In genomic region chr9:100322954-100323536, GRCh38 we compare ENCODE assay signal across 9 cellular contexts. TPM values are rescaled to one million over a fixed set of nuclear protein-coding genes. Genes with fewer than 3 reads are reported as not detected.
DNase-seq lines count a peak whose midpoint lies in the region; ATAC-seq and TF ChIP-seq lines count a peak whose summit lies in the region.
"Had no signal": no experiment of that assay in that cellular context is flagged by ENCODE, and none has a peak within 500 bp of the region (broad histone marks: within the 10 kb centered on the region; RNA-seq: fewer than 3 reads in every experiment).

No MANE protein-coding gene starts in this region.

- H3K4me2 ChIP-seq in OCI-LY3 (ENCODE audit: low read length), result no peak overlapping the region

- peaks cover 5% of the 10 kb centered on the region; the same call in 1 of the 2 replicates for H4K20me1 ChIP-seq in OCI-LY3 (ENCODE audit: insufficient read depth, low read length)

- no peak overlapping the region for H3K9ac ChIP-seq in OCI-LY3 (ENCODE audit: low read length)

- peaks cover 19% of the 10 kb centered on the region for H3K79me2 ChIP-seq in OCI-LY3 (ENCODE audit: low read length)

- H3K36me3 ChIP-seq in OCI-LY3 (replicated peaks; ENCODE audit: low read depth, low read length), result peaks cover 49% of the 10 kb centered on the region
- H3K36me3 ChIP-seq in lung (ENCODE audit: control insufficient read depth in 2 of 2, insufficient read depth in 2 of 2, low read length in 2 of 2), result peaks cover 3 to 12% of the 10 kb centered on the region in 2 donors

- no peak overlapping the region for H3K27ac Mint-ChIP-seq in HFFc6
- H3K27ac Mint-ChIP-seq: activated naive CD4-positive, alpha-beta T cell treated with anti-CD3 and anti-CD28 coated beads, Interleukin-2, amount 50 U/mL, for 24 hours had no signal

- H3K4me3 Mint-ChIP-seq in HFFc6, result no peak overlapping the region
- H3K4me3 Mint-ChIP-seq: activated naive CD4-positive, alpha-beta T cell treated with anti-CD3 and anti-CD28 coated beads, Interleukin-2, amount 50 U/mL, for 24 hours had no signal

- DNase-seq in NCI-H524 (lab: John Stamatoyannopoulos, UW), result peak; percentile 31 to 64
- no peak for DNase-seq in NCI-H524 treated with DMSO at 0.1 percent for 48 hours (lab: John Stamatoyannopoulos, UW)
- DNase-seq in HFFc6, result peak; percentile 43
- peak; percentile 61 for DNase-seq in cerebellar cortex (ENCODE audit: low spot score)
- no peak for DNase-seq in lung (ENCODE audit: low spot score)
- no peak for DNase-seq in GF-D8 (lab: John Stamatoyannopoulos, UW)

- H3K4me1 ChIP-seq in OCI-LY3 (ENCODE audit: low read length) (no peaks in the 10 kb centered on the region), lung (ENCODE audit: control insufficient read depth in 2 of 2, insufficient read depth in 2 of 2, low read length in 2 of 2) (peaks cover 0 to 5% of the 10 kb centered on the region in 2 donors)

- WGBS in lung, 2 donors, result 66 to 74% methylated on average over 3 of the region's 3 CpGs

- H3K27ac ChIP-seq in OCI-LY3 (ENCODE audit: low read length) (no peak overlapping the region), lung (ENCODE audit: low read depth in 1 of 2, low read length in 1 of 2) (no peak overlapping the region)

- H3K36me3 Mint-ChIP-seq in HFFc6 (ENCODE audit: low read depth), result peaks cover 4% of the 10 kb centered on the region; the same call in 1 of the 2 replicates

- no peaks in the 10 kb centered on the region for H3K27me3 Mint-ChIP-seq in HFFc6 (ENCODE audit: insufficient read depth)
- H3K27me3 Mint-ChIP-seq: activated naive CD4-positive, alpha-beta T cell treated with anti-CD3 and anti-CD28 coated beads, Interleukin-2, amount 50 U/mL, for 24 hours had no signal

- H3K9me3 ChIP-seq in OCI-LY3 (ENCODE audit: insufficient read depth, low read length), result no peaks in the 10 kb centered on the region
- no peaks in the 10 kb centered on the region for H3K9me3 ChIP-seq in lung (ENCODE audit: control insufficient read depth in 2 of 2, insufficient read depth in 1 of 2, low read length in 1 of 2)

- ATAC-seq in lung (ENCODE audit: insufficient read depth, low FRiP score) (no peak), HG02623 (IDR thresholded peaks at IDR 0.05; ENCODE audit: unreplicated experiment) (no peak)

- H3K4me1 Mint-ChIP-seq in HFFc6 (ENCODE audit: low read depth), result peaks cover 14% of the 10 kb centered on the region

- no peak overlapping the region for H3K4me3 ChIP-seq in OCI-LY3 (ENCODE audit: low read length)
- no peak overlapping the region for H3K4me3 ChIP-seq in lung

- no peak overlapping the region for H2AFZ ChIP-seq in OCI-LY3 (ENCODE audit: low read depth, low read length)

- H3K27me3 ChIP-seq in OCI-LY3 (ENCODE audit: low read depth, low read length), result no peaks in the 10 kb centered on the region
- no peaks in the 10 kb centered on the region for H3K27me3 ChIP-seq in lung (ENCODE audit: control insufficient read depth, insufficient read depth)

- TF ChIP-seq CTCF in HFFc6 (IDR thresholded peaks at IDR 0.05) (peak; percentile 87), OCI-LY3 (IDR thresholded peaks at IDR 0.05; ENCODE audit: low read depth, low read length) (peak; percentile 78), lung (IDR thresholded peaks at IDR 0.05; ENCODE audit: control extremely low read depth, extremely low read depth) (peak; percentile 35)

- H3K9me3 Mint-ChIP-seq in HFFc6, result no peaks in the 10 kb centered on the region
- H3K9me3 Mint-ChIP-seq: activated naive CD4-positive, alpha-beta T cell treated with anti-CD3 and anti-CD28 coated beads, Interleukin-2, amount 50 U/mL, for 24 hours had no signal

RNA-seq across cellular contexts. Expression of gene TEX10, which starts 29.7 kb away (rescaled TPM):
- 10 to 100 TPM; 25.7 to 29.5 (median 25.9) TPM for total RNA-seq in HFFc6 (2021; fragmentation: NEBNext Ultra II Directional; extraction: Animal tissue kit (Norgen Biotek cat#: 25700))
- total RNA-seq in lung, result 10 to 100 TPM; 11.2 to 37.4 TPM
- polyA plus RNA-seq in lung, result 1 to 10 TPM; 5.1 to 8.0 TPM

Comparison
In these comparisons a context has a peak if more than half of its experiments do, and no peak if none do; other contexts are left out.
1. DNase-seq: peak in NCI-H524 (2 of 2), HFFc6 (single experiment) and cerebellar cortex (single experiment); none in NCI-H524 treated with DMSO at 0.1 percent for 48 hours (single experiment), lung (single experiment) and GF-D8 (single experiment).
2. CTCF ChIP-seq: peak in every context shown above with its lines; median percentile 87 in HFFc6; 78 in OCI-LY3; 35 in lung.